ENCODE assay signal across 7 cellular contexts in the genomic region with DNA sequence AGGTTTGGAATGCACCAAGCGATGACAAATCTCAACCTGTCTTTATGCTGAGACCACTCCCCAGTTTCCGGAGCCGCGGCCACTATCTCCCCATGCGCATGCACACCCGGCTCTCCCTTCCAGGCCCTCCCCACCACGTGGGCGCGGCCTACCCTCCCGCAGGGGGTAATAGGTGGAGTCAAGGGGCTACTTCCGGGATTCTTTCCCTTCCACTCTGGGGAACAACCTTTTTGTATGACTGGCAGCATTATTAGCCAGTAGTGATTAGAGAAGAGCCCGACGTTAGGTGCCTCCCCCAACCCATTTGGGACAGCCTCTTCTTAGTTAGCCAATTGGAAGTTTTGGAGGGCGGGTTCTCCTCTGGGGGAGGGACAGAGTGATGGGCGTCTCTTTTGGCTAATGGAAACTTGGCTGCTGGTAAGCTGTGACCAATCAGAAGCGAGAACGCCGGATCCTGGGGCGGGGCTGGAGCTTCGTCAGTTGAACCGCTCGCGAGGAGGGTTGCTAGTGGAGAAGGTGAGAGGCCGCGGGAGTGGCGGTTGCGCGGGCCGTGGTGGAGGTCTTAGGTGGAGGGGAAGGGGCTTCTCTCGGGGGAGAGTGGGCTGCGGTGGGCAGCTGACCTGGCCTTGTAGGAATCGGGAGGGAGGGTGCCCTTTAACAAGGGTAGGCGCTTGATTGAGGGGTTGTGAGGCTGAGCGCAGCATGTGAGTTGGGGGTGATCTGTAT. TPM values are rescaled to one million over a fixed set of nuclear protein-coding genes. Genes with fewer than 3 reads are reported as not detected.
DNase-seq lines count a peak whose midpoint lies in the region; ATAC-seq and TF ChIP-seq lines count a peak whose summit lies in the region.

A gene with protein sequence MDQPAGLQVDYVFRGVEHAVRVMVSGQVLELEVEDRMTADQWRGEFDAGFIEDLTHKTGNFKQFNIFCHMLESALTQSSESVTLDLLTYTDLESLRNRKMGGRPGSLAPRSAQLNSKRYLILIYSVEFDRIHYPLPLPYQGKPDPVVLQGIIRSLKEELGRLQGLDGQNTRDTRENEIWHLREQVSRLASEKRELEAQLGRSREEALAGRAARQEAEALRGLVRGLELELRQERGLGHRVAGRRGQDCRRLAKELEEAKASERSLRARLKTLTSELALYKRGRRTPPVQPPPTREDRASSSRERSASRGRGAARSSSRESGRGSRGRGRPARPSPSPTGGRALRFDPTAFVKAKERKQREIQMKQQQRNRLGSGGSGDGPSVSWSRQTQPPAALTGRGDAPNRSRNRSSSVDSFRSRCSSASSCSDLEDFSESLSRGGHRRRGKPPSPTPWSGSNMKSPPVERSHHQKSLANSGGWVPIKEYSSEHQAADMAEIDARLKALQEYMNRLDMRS (plus strand): TSS at position 479 of the 726 bp plus-strand sequence. CDS start 7,552 bp downstream, outside the sequence.

- peak within 1 kb of the TSS; percentile 66 to 69 for H3K27ac ChIP-seq in ascending aorta
- H3K27ac ChIP-seq in rectal smooth muscle tissue (ENCODE audit: low read depth, low read length): peak within 1 kb of the TSS; percentile 62

- intact Hi-C loops in ascending aorta (cut with DNase I): loop anchor here (1.0 to 10.0 kb wide), 5 partner anchors 21 to 410 kb away; a partner anchor contains a TSS

- H3K27me3 ChIP-seq in ascending aorta: no peaks in the 10 kb centered on the region
- peaks cover under 1% of the 10 kb centered on the region for H3K27me3 ChIP-seq in rectal smooth muscle tissue (ENCODE audit: control insufficient read depth, insufficient read depth, low read length)

- H3K4me1 ChIP-seq in ascending aorta: peaks cover 0 to 6% of the 10 kb centered on the region in 2 donors
- peaks cover 6% of the 10 kb centered on the region for H3K4me1 ChIP-seq in rectal smooth muscle tissue (ENCODE audit: control insufficient read depth, insufficient read depth, low read length)

- DNase-seq in NCI-H187 (lab: John Stamatoyannopoulos, UW) (peak; percentile 98 to 99), T-helper 2 cell (peak; percentile 81 to 99 (median 94)), ascending aorta (ENCODE audit: low spot score in 2 of 2) (peak; percentile 87 to 97), hepatic stellate cell (ENCODE audit: low spot score) (peak; percentile 99)

- peaks cover 0 to 4% of the 10 kb centered on the region in 2 donors for H3K36me3 ChIP-seq in ascending aorta
- H3K36me3 ChIP-seq in rectal smooth muscle tissue (ENCODE audit: control insufficient read depth, insufficient read depth, low read length): peaks cover 5% of the 10 kb centered on the region

- H3K9me3 ChIP-seq in ascending aorta: no peaks in the 10 kb centered on the region

- H3K4me3 ChIP-seq in ascending aorta: peak within 1 kb of the TSS; percentile 85 to 91
- peak within 1 kb of the TSS; percentile 88 for H3K4me3 ChIP-seq in rectal smooth muscle tissue (ENCODE audit: low read length)

- H3K9ac ChIP-seq in rectal smooth muscle tissue (ENCODE audit: low read length): peak within 1 kb of the TSS; percentile 29

- peak; percentile 93 for ATAC-seq in GM18499 (IDR thresholded peaks at IDR 0.05; ENCODE audit: insufficient read depth, unreplicated experiment)
- peak; percentile 97 for ATAC-seq in HG02938 (IDR thresholded peaks at IDR 0.05; ENCODE audit: unreplicated experiment)

- no peak for TF ChIP-seq CTCF in ascending aorta (IDR thresholded peaks at IDR 0.05)

RNA-seq across cellular contexts. Expression of the gene that starts here (rescaled TPM):
- 13.7 TPM for total RNA-seq in ascending aorta

Comparison
In these comparisons a context has a peak if more than half of its experiments do, and no peak if none do; other contexts are left out.
1. Peak in every context shown above with its lines: DNase-seq, ATAC-seq, H3K4me3 ChIP-seq and H3K27ac ChIP-seq.